In the genomic region with DNA sequence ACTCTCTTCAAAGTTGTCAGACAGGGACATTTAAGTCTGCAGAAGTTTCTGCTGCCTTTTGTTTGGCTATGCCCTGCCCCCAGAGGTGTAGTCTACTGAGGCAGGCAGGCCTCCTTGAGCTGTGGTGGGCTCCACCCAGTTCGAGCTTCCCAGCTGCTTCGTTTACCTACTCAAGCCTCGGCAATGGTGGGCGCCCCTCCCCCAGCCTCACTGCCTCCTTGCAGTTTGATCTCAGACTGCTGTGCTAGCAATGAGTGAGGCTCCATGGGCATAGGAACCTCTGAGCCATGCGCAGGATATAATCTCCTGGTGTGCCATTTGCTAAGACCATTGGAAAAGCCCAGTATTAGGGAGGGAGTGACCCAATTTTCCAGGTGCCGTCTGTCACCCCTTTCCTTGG, we compare ENCODE assay signal across 14 cellular contexts. TPM values are rescaled to one million over a fixed set of nuclear protein-coding genes. Genes with fewer than 3 reads are reported as not detected.
"Had no signal": no experiment of that assay in that cellular context is flagged by ENCODE, and none has a peak within 500 bp of the region (broad histone marks: within the 10 kb centered on the region; RNA-seq: fewer than 3 reads in every experiment).

No MANE protein-coding gene starts in this region.

RNA-seq across cellular contexts. Expression of a gene that starts 19.1 kb away (rescaled TPM):
- total RNA-seq: activated B cell treated with CpG ODN at 0.5 μM for 24 hours; activated CD4-positive, alpha-beta memory T cell treated with anti-CD3 and anti-CD28 coated beads for 36 hours; activated CD4-positive, alpha-beta memory T cell treated with anti-CD3 and anti-CD28 coated beads, Interleukin-2, amount 10 ng/mL, durations not matched to agents 7 days and 5 days; activated CD4-positive, alpha-beta T cell treated with anti-CD3 and anti-CD28 coated beads for 36 hours; activated CD4-positive, alpha-beta T cell treated with anti-CD3 and anti-CD28 coated beads, Interleukin-2, amount 10 ng/mL, durations not matched to agents 24 days and 14 days; activated CD4-positive, alpha-beta T cell treated with anti-CD3 and anti-CD28 coated beads, Interleukin-2, amount 10 ng/mL, durations not matched to agents 7 days and 5 days; activated CD8-positive, alpha-beta memory T cell treated with anti-CD3 and anti-CD28 coated beads for 36 hours; activated CD8-positive, alpha-beta memory T cell treated with anti-CD3 and anti-CD28 coated beads, Interleukin-2, amount 10 ng/mL, durations not matched to agents 7 days and 5 days; activated CD8-positive, alpha-beta T cell treated with anti-CD3 and anti-CD28 coated beads for 36 hours; activated CD8-positive, alpha-beta T cell treated with anti-CD3 and anti-CD28 coated beads, Interleukin-2, amount 10 ng/mL, durations not matched to agents 7 days and 5 days; T-helper 1 cell treated with Interleukin-12 subunit alpha and Interleukin-12 subunit beta and Interleukin-4 antibody, amounts not matched to agents 30 ng/mL and 1 ng/mL, for 36 hours; T-helper 17 cell; T-helper 2 cell treated with Interferon-gamma antibody and Interleukin-4, amounts not matched to agents 100 ng/mL and 5 ng/mL, for 36 hours had no signal

RNA-seq across cellular contexts. Expression of a gene that starts 24.7 kb away (rescaled TPM):
- total RNA-seq: activated B cell treated with CpG ODN at 0.5 μM for 24 hours; activated CD4-positive, alpha-beta memory T cell treated with anti-CD3 and anti-CD28 coated beads for 36 hours; activated CD4-positive, alpha-beta memory T cell treated with anti-CD3 and anti-CD28 coated beads, Interleukin-2, amount 10 ng/mL, durations not matched to agents 7 days and 5 days; activated CD4-positive, alpha-beta T cell treated with anti-CD3 and anti-CD28 coated beads, Interleukin-2, amount 10 ng/mL, durations not matched to agents 24 days and 14 days; activated CD4-positive, alpha-beta T cell treated with anti-CD3 and anti-CD28 coated beads, Interleukin-2, amount 10 ng/mL, durations not matched to agents 7 days and 5 days; activated CD8-positive, alpha-beta memory T cell treated with anti-CD3 and anti-CD28 coated beads for 36 hours; activated CD8-positive, alpha-beta memory T cell treated with anti-CD3 and anti-CD28 coated beads, Interleukin-2, amount 10 ng/mL, durations not matched to agents 7 days and 5 days; activated CD8-positive, alpha-beta T cell treated with anti-CD3 and anti-CD28 coated beads for 36 hours; activated CD8-positive, alpha-beta T cell treated with anti-CD3 and anti-CD28 coated beads, Interleukin-2, amount 10 ng/mL, durations not matched to agents 7 days and 5 days; T-helper 17 cell; T-helper 2 cell treated with Interferon-gamma antibody and Interleukin-4, amounts not matched to agents 100 ng/mL and 5 ng/mL, for 36 hours; WTC11 had no signal
